15 cellular contexts compared by ENCODE assay signal in the genomic region with DNA sequence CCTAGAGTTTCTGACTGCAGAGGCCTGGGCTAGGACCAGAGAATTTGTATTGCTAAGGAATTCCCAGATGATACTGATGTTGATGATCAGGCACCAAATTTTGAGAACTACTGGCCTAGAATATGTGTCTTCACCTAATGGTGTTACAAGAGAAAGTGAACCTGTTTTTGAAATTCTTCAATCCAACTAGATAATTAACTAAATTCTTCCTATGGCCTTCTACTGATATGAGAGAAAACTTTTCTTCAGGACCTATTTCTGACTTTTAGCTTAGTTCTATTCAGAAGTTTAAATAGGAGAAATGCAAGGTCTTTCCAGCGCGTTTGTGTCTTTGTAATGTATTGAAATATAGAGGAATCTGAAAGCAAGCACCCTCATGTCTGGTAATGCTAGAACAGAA.
"Had no signal": no experiment of that assay in that cellular context is flagged by ENCODE, and none has a peak within 500 bp of the region (broad histone marks: within the 10 kb centered on the region; RNA-seq: fewer than 3 reads in every experiment).

No MANE protein-coding gene starts in this region.

- ATAC-seq: heart right ventricle; mucosa of descending colon; naive thymus-derived CD8-positive, alpha-beta T cell had no signal

- DNase-seq: effector CD8-positive, alpha-beta T cell; heart right ventricle; kidney glomerular epithelial cell; mammary epithelial cell; mucosa of descending colon; naive thymus-derived CD8-positive, alpha-beta T cell; sigmoid colon; stimulated activated CD4-positive, alpha-beta T cell treated with anti-CD3 and anti-CD28 coated beads, Interleukin-12 subunit alpha, Interleukin-12 subunit beta, amount 100 ng/mL, for 4 hours; stimulated activated naive CD4-positive, alpha-beta T cell treated with Interleukin-2 at 50 U/mL for 16 hours; testis; transverse colon had no signal

- H3K4me3 ChIP-seq: coronary artery, heart right ventricle, mucosa of descending colon, right atrium auricular region, sigmoid colon, skin epidermis, testis, transverse colon had no signal

- H3K27ac ChIP-seq: coronary artery, heart right ventricle, neutrophil, right atrium auricular region, sigmoid colon, skin epidermis, testis, transverse colon had no signal
